8 cellular contexts compared by ENCODE assay signal in genomic region chr10:97072851-97073665, GRCh38.
A peak's percentile ranks its signal among the peaks of the same experiment; 100 is the strongest.
DNase-seq lines count a peak whose midpoint lies in the region; ATAC-seq and TF ChIP-seq lines count a peak whose summit lies in the region.

No MANE protein-coding gene starts in this region.

- DNase-seq in A172 (ENCODE audit: low spot score) = peak; percentile 82
- peak; percentile 88 for DNase-seq in GM13977 (ENCODE audit: low spot score)
- peak; percentile 7 to 47 for DNase-seq in NCI-H1930 (lab: John Stamatoyannopoulos, UW)
- DNase-seq in UCSD-AML1 (lab: John Stamatoyannopoulos, UW; ENCODE audit: unreplicated experiment) = peak; percentile 78
- peak; percentile 43 for DNase-seq in brain pericyte (ENCODE audit: low read depth, low spot score)
- DNase-seq in immature natural killer cell = peak; percentile 66 to 72 (median 70)
- peak; percentile 49 to 73 for DNase-seq in stimulated activated CD4-positive, alpha-beta T cell treated with anti-CD3 and anti-CD28 coated beads, Interleukin-15, amount 100 ng/mL, for 1 hour (ENCODE audit: low read depth in 1 of 2, low spot score in 1 of 2)

- peak; percentile 89 for TF ChIP-seq CTCF in GM13977 (IDR thresholded peaks at IDR 0.05; ENCODE audit: extremely low read depth, insufficient read depth, missing control alignments)

- peaks cover 2 to 14% (median 13%) of the 10 kb centered on the region in 3 donors for H3K27me3 Mint-ChIP-seq in immature natural killer cell (ENCODE audit: low read depth in 3 of 3)

- H3K27ac Mint-ChIP-seq in immature natural killer cell = no peak overlapping the region

- ATAC-seq in GM21515 (IDR thresholded peaks at IDR 0.05; ENCODE audit: unreplicated experiment) = no peak

- H3K9me3 Mint-ChIP-seq in immature natural killer cell = no peaks in the 10 kb centered on the region

- no peaks in the 10 kb centered on the region for H3K36me3 Mint-ChIP-seq in immature natural killer cell

- in situ Hi-C loops in GM13977 (cut with MboI; ENCODE audit: low pct_unique_long_range_greater_than_20kb, low sequenced_read_pairs, unreplicated experiment) = loop anchor here (10.0 kb wide), 1 partner anchor 142 kb away; no protein-coding TSS in a partner anchor

- H3K4me3 Mint-ChIP-seq in immature natural killer cell = no peak overlapping the region

- H3K4me1 Mint-ChIP-seq in immature natural killer cell = peaks cover 1 to 13% of the 10 kb centered on the region in 2 donors

Comparison
In these comparisons a context has a peak if more than half of its experiments do, and no peak if none do; other contexts are left out.
1. DNase-seq: peak in every context shown above with its lines; median percentile 88 in GM13977; 82 in A172; 78 in UCSD-AML1; 70 in immature natural killer cell; 61 in stimulated activated CD4-positive, alpha-beta T cell treated with anti-CD3 and anti-CD28 coated beads, Interleukin-15, amount 100 ng/mL, for 1 hour; 43 in brain pericyte; 27 in NCI-H1930.